ENCODE assay signal across 9 cellular contexts in the genomic region with DNA sequence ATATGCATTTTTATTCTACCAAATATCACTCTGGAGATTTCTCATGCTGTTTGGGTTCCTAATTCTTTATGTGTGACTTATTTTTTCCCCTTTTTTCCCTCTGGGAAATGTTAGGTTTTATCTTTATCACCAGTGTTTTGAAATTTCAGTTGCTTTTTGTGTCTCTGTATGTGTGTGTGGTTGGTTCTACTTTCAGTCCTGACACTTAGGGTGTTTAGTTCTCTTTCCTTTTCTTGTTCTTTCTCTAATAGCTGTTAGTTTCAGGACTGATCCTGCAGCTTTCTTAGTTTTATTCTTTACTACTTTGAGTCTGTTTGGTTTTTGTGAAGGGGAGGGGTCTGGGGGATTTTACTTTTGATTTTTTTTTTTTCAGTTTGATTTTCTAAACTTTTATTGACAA. TPM values are rescaled to one million over a fixed set of nuclear protein-coding genes. Genes with fewer than 3 reads are reported as not detected.
A peak's percentile ranks its signal among the peaks of the same experiment; 100 is the strongest.
DNase-seq lines count a peak whose midpoint lies in the region; ATAC-seq, FAIRE-seq and TF ChIP-seq lines count a peak whose summit lies in the region.
"Had no signal": no experiment of that assay in that cellular context is flagged by ENCODE, and none has a peak within 500 bp of the region (broad histone marks: within the 10 kb centered on the region; RNA-seq: fewer than 3 reads in every experiment).

No MANE protein-coding gene starts in this region.

- no peaks in the 10 kb centered on the region for H3K36me3 ChIP-seq in KMS-11 (ENCODE audit: insufficient read depth)

- H3K27me3 ChIP-seq in KMS-11 (ENCODE audit: insufficient read depth, low read depth): no peaks in the 10 kb centered on the region

- CTCF ChIA-PET in activated CD4-positive, alpha-beta T cell treated with anti-CD3 and anti-CD28 coated beads, Interleukin-2, amount 10 ng/mL, durations not matched to agents 7 days and 5 days (lab: Charles Lee): interaction anchor here (0.7 kb wide), 2 partner anchors 16 to 101 kb away, joined by 4 read pairs; no protein-coding TSS in a partner anchor

- peaks cover 49% of the 10 kb centered on the region for H3K4me1 Mint-ChIP-seq in activated CD4-positive, alpha-beta T cell treated with anti-CD3 and anti-CD28 coated beads, Interleukin-2, amount 10 ng/mL, durations not matched to agents 7 days and 5 days
- H3K4me1 Mint-ChIP-seq in stimulated activated effector memory CD8-positive, alpha-beta T cell treated with anti-CD3 and anti-CD28 coated beads, Interleukin-12 subunit alpha, Interleukin-12 subunit beta, amount 100 ng/mL, for 72 hours: peaks cover 62% of the 10 kb centered on the region
- peaks cover 5% of the 10 kb centered on the region for H3K4me1 Mint-ChIP-seq in endothelial cell (ENCODE audit: unreplicated experiment)

- no peak for TF ChIP-seq CTCF in KMS-11 (conservative IDR thresholded peaks at IDR 0.05; ENCODE audit: low read depth, low read length)
- TF ChIP-seq CTCF in endothelial cell (IDR thresholded peaks at IDR 0.05; ENCODE audit: unreplicated experiment): no peak

- H3K27ac Mint-ChIP-seq in activated CD4-positive, alpha-beta T cell treated with anti-CD3 and anti-CD28 coated beads, Interleukin-2, amount 10 ng/mL, durations not matched to agents 7 days and 5 days: peak overlapping the region; percentile 66
- peak overlapping the region; percentile 26 for H3K27ac Mint-ChIP-seq in stimulated activated effector memory CD8-positive, alpha-beta T cell treated with anti-CD3 and anti-CD28 coated beads, Interleukin-12 subunit alpha, Interleukin-12 subunit beta, amount 100 ng/mL, for 72 hours
- H3K27ac Mint-ChIP-seq in endothelial cell (ENCODE audit: unreplicated experiment): no peak overlapping the region

- intact Hi-C loops in cardiac septum (cut with DNase I): no loop called here

- no peak overlapping the region for H2AFZ ChIP-seq in KMS-11 (ENCODE audit: low read depth)

- H3K4me2 ChIP-seq in KMS-11: peak overlapping the region; percentile 92

- peaks cover 80% of the 10 kb centered on the region for H3K79me2 ChIP-seq in KMS-11 (ENCODE audit: insufficient read depth, low read depth)

- no peak for DNase-seq in activated CD4-positive, alpha-beta T cell treated with anti-CD3 and anti-CD28 coated beads, Interleukin-2, amount 10 ng/mL, durations not matched to agents 7 days and 5 days
- DNase-seq in activated CD4-positive, alpha-beta T cell treated with anti-CD3 and anti-CD28 coated beads, Interleukin-2, amount 50 U/mL, for 4 hours: no peak
- no peak for DNase-seq in stimulated activated effector memory CD8-positive, alpha-beta T cell treated with anti-CD3 and anti-CD28 coated beads, Interleukin-12 subunit alpha, Interleukin-12 subunit beta, amount 100 ng/mL, for 72 hours (ENCODE audit: low spot score in 2 of 2)
- DNase-seq in endothelial cell (ENCODE audit: low spot score): no peak
- DNase-seq in cardiac septum (ENCODE audit: low spot score): no peak
- DNase-seq in HTR-8/SVneo (ENCODE audit: insufficient read length, low spot score): no peak
- DNase-seq: activated CD4-positive, alpha-beta T cell treated with anti-CD3 and anti-CD28 coated beads, Interleukin-2, amount 50 U/mL, for 1 hour had no signal

- peaks cover 36% of the 10 kb centered on the region for H3K36me3 Mint-ChIP-seq in activated CD4-positive, alpha-beta T cell treated with anti-CD3 and anti-CD28 coated beads, Interleukin-2, amount 10 ng/mL, durations not matched to agents 7 days and 5 days (ENCODE audit: low read depth)
- peaks cover 29% of the 10 kb centered on the region for H3K36me3 Mint-ChIP-seq in stimulated activated effector memory CD8-positive, alpha-beta T cell treated with anti-CD3 and anti-CD28 coated beads, Interleukin-12 subunit alpha, Interleukin-12 subunit beta, amount 100 ng/mL, for 72 hours
- no peaks in the 10 kb centered on the region for H3K36me3 Mint-ChIP-seq in endothelial cell (ENCODE audit: low read depth, unreplicated experiment)

- H3K27me3 Mint-ChIP-seq in activated CD4-positive, alpha-beta T cell treated with anti-CD3 and anti-CD28 coated beads, Interleukin-2, amount 10 ng/mL, durations not matched to agents 7 days and 5 days: no peaks in the 10 kb centered on the region
- peaks cover 2% of the 10 kb centered on the region for H3K27me3 Mint-ChIP-seq in endothelial cell (ENCODE audit: unreplicated experiment)

- H3K4me3 Mint-ChIP-seq in activated CD4-positive, alpha-beta T cell treated with anti-CD3 and anti-CD28 coated beads, Interleukin-2, amount 10 ng/mL, durations not matched to agents 7 days and 5 days: no peak overlapping the region
- H3K4me3 Mint-ChIP-seq in stimulated activated effector memory CD8-positive, alpha-beta T cell treated with anti-CD3 and anti-CD28 coated beads, Interleukin-12 subunit alpha, Interleukin-12 subunit beta, amount 100 ng/mL, for 72 hours: peak overlapping the region; percentile 18
- H3K4me3 Mint-ChIP-seq in endothelial cell (ENCODE audit: unreplicated experiment): no peak overlapping the region

- no peaks in the 10 kb centered on the region for H3K9me3 Mint-ChIP-seq in activated CD4-positive, alpha-beta T cell treated with anti-CD3 and anti-CD28 coated beads, Interleukin-2, amount 10 ng/mL, durations not matched to agents 7 days and 5 days
- no peaks in the 10 kb centered on the region for H3K9me3 Mint-ChIP-seq in stimulated activated effector memory CD8-positive, alpha-beta T cell treated with anti-CD3 and anti-CD28 coated beads, Interleukin-12 subunit alpha, Interleukin-12 subunit beta, amount 100 ng/mL, for 72 hours
- no peaks in the 10 kb centered on the region for H3K9me3 Mint-ChIP-seq in endothelial cell (ENCODE audit: unreplicated experiment)

- ATAC-seq in HG02571 (IDR thresholded peaks at IDR 0.05; ENCODE audit: unreplicated experiment): peak; percentile 90
- ATAC-seq in stimulated activated effector memory CD8-positive, alpha-beta T cell treated with anti-CD3 and anti-CD28 coated beads, Interleukin-12 subunit alpha, Interleukin-12 subunit beta, amount 100 ng/mL, for 72 hours: peak; percentile 84

- no peak for FAIRE-seq in HTR-8/SVneo (lab: Jason Lieb, UNC)

- peak overlapping the region; percentile 60 for H3K27ac ChIP-seq in KMS-11

- peak overlapping the region; percentile 26 for H3K4me3 ChIP-seq in KMS-11 (IDR thresholded peaks at IDR 0.05; ENCODE audit: insufficient read depth, low read depth, low read length)

- H3K9ac ChIP-seq in KMS-11: peak overlapping the region; percentile 2; the same call in 1 of the 2 replicates

- H4K20me1 ChIP-seq in KMS-11 (ENCODE audit: insufficient read depth): 0 out of 2 replicates have a peak, but pooled peaks cover 4% of the 10 kb centered on the region

- H3K4me1 ChIP-seq in KMS-11 (ENCODE audit: low read depth, poor library complexity, severe bottlenecking): peaks cover 50% of the 10 kb centered on the region

- POLR2A ChIA-PET in activated CD4-positive, alpha-beta T cell treated with anti-CD3 and anti-CD28 coated beads, Interleukin-2, amount 10 ng/mL, durations not matched to agents 7 days and 5 days (lab: Charles Lee): interaction anchor here (1.5 kb wide), 1 partner anchor 22 kb away, joined by 3 read pairs; no protein-coding TSS in a partner anchor

RNA-seq across cellular contexts. Expression of gene PPM1B, which starts 23.1 kb away (rescaled TPM):
- total RNA-seq in activated CD4-positive, alpha-beta T cell treated with anti-CD3 and anti-CD28 coated beads, Interleukin-2, amount 10 ng/mL, durations not matched to agents 7 days and 5 days: 10 to 100 TPM; 52.7 to 54.2 TPM
- 31.2 TPM for total RNA-seq in endothelial cell (ENCODE audit: unreplicated experiment)
- 68.4 TPM for total RNA-seq in cardiac septum
